Comparison of ENCODE assay signal across 33 cellular contexts in genomic region chr11:14266622-14267021, GRCh38.
"Had no signal": no experiment of that assay in that cellular context is flagged by ENCODE, and none has a peak within 500 bp of the region (broad histone marks: within the 10 kb centered on the region; RNA-seq: fewer than 3 reads in every experiment).

No MANE protein-coding gene starts in this region.

- ATAC-seq: activated CD8-positive, alpha-beta T cell treated with anti-CD3 and anti-CD28 coated beads for 36 hours; activated naive CD4-positive, alpha-beta T cell treated with anti-CD3 and anti-CD28 coated beads, Interleukin-2, amount 50 U/mL, for 72 hours; activated T-cell treated with anti-CD3 and anti-CD28 coated beads, Interleukin-2, amount 50 U/mL, for 4 hours; activated T-cell treated with anti-CD3 and anti-CD28 coated beads, Interleukin-2, amount 50 U/mL, for 72 hours; activated T-helper 17 cell treated with anti-CD3 and anti-CD28 coated beads, Interleukin-2, amount 50 U/mL, for 72 hours; body of pancreas; T-helper 17 cell had no signal

- H3K27ac Mint-ChIP-seq: activated B cell treated with CpG ODN at 0.5 μM for 24 hours; activated CD4-positive, alpha-beta memory T cell treated with anti-CD3 and anti-CD28 coated beads for 36 hours; activated CD4-positive, alpha-beta T cell treated with anti-CD3 and anti-CD28 coated beads, Interleukin-2, amount 10 ng/mL, durations not matched to agents 24 days and 14 days; activated CD8-positive, alpha-beta T cell treated with anti-CD3 and anti-CD28 coated beads for 36 hours; activated naive CD4-positive, alpha-beta T cell treated with anti-CD3 and anti-CD28 coated beads for 36 hours; activated naive CD8-positive, alpha-beta T cell treated with anti-CD3 and anti-CD28 coated beads for 36 hours; activated T-cell treated with anti-CD3 and anti-CD28 coated beads, Interleukin-2, amount 50 U/mL, for 72 hours; activated T-helper 1 cell treated with anti-CD3 and anti-CD28 coated beads, Interleukin-12 subunit alpha, Interleukin-12 subunit beta, Interleukin-2, Interleukin-4 antibody, amounts not matched to agents 30 ng/mL and 10 ng/mL and 1 ng/mL, durations not matched to agents 14 hours and 24 hours and 36 hours; activated T-helper 17 cell treated with anti-CD3 and anti-CD28 coated beads, Interleukin-2, amount 50 U/mL, for 72 hours; T-helper 17 cell had no signal

- DNase-seq: activated B cell treated with CpG ODN at 0.5 μM for 24 hours; activated CD4-positive, alpha-beta memory T cell treated with anti-CD3 and anti-CD28 coated beads for 36 hours; activated CD4-positive, alpha-beta T cell treated with anti-CD3 and anti-CD28 coated beads for 4 hours; activated CD4-positive, alpha-beta T cell treated with anti-CD3 and anti-CD28 coated beads, Interleukin-2, amount 10 ng/mL, durations not matched to agents 24 days and 14 days; activated CD4-positive, alpha-beta T cell treated with anti-CD3 and anti-CD28 coated beads, Interleukin-2, amount 50 U/mL, for 1 hour; activated CD4-positive, alpha-beta T cell treated with anti-CD3 and anti-CD28 coated beads, Interleukin-2, amount 50 U/mL, for 4 hours; activated CD4-positive, CD25-positive, alpha-beta regulatory T cell treated with anti-CD3 and anti-CD28 coated beads, Interleukin-2, amount 50 U/mL, for 72 hours; activated CD8-positive, alpha-beta memory T cell treated with anti-CD3 and anti-CD28 coated beads, Interleukin-2, amount 50 U/mL, for 4 hours; activated CD8-positive, alpha-beta T cell treated with anti-CD3 and anti-CD28 coated beads for 36 hours; activated effector memory CD4-positive, alpha-beta T cell treated with anti-CD3 and anti-CD28 coated beads, Interleukin-2, amount 50 U/mL, for 16 hours; activated gamma-delta T cell treated with Interleukin-2 at 50 U/mL for 16 hours; activated naive CD4-positive, alpha-beta T cell; activated naive CD4-positive, alpha-beta T cell treated with anti-CD3 and anti-CD28 coated beads for 36 hours; activated naive CD4-positive, alpha-beta T cell treated with anti-CD3 and anti-CD28 coated beads, Interleukin-2, amount 50 U/mL, for 16 hours; activated naive CD8-positive, alpha-beta T cell treated with anti-CD3 and anti-CD28 coated beads for 36 hours; activated T-cell treated with anti-CD3 and anti-CD28 coated beads for 4 hours; activated T-cell treated with anti-CD3 and anti-CD28 coated beads, Interleukin-2, amount 50 U/mL, for 1 hour; activated T-cell treated with anti-CD3 and anti-CD28 coated beads, Interleukin-2, amount 50 U/mL, for 4 hours; activated T-cell treated with anti-CD3 and anti-CD28 coated beads, Interleukin-2, amount 50 U/mL, for 72 hours; adrenal gland; amniotic stem cell; aorta; body of pancreas; brain microvascular endothelial cell; central memory CD4-positive, alpha-beta T cell; T-helper 17 cell had no signal

- H3K4me3 Mint-ChIP-seq: activated B cell treated with CpG ODN at 0.5 μM for 24 hours; activated CD4-positive, alpha-beta memory T cell treated with anti-CD3 and anti-CD28 coated beads for 36 hours; activated CD4-positive, alpha-beta T cell treated with anti-CD3 and anti-CD28 coated beads, Interleukin-2, amount 10 ng/mL, durations not matched to agents 24 days and 14 days; activated CD8-positive, alpha-beta T cell treated with anti-CD3 and anti-CD28 coated beads for 36 hours; activated naive CD4-positive, alpha-beta T cell treated with anti-CD3 and anti-CD28 coated beads for 36 hours; activated naive CD8-positive, alpha-beta T cell treated with anti-CD3 and anti-CD28 coated beads for 36 hours; activated T-cell treated with anti-CD3 and anti-CD28 coated beads, Interleukin-2, amount 50 U/mL, for 4 hours; activated T-cell treated with anti-CD3 and anti-CD28 coated beads, Interleukin-2, amount 50 U/mL, for 72 hours; activated T-helper 1 cell treated with anti-CD3 and anti-CD28 coated beads, Interleukin-12 subunit alpha, Interleukin-12 subunit beta, Interleukin-2, Interleukin-4 antibody, amounts not matched to agents 30 ng/mL and 10 ng/mL and 1 ng/mL, durations not matched to agents 14 hours and 24 hours and 36 hours; activated T-helper 17 cell treated with anti-CD3 and anti-CD28 coated beads, Interleukin-2, amount 50 U/mL, for 72 hours; T-helper 17 cell had no signal

- H3K27me3 Mint-ChIP-seq: activated B cell treated with CpG ODN at 0.5 μM for 24 hours; activated CD4-positive, alpha-beta memory T cell treated with anti-CD3 and anti-CD28 coated beads for 36 hours; activated CD4-positive, alpha-beta T cell treated with anti-CD3 and anti-CD28 coated beads, Interleukin-2, amount 10 ng/mL, durations not matched to agents 24 days and 14 days; activated CD8-positive, alpha-beta T cell treated with anti-CD3 and anti-CD28 coated beads for 36 hours; activated naive CD8-positive, alpha-beta T cell treated with anti-CD3 and anti-CD28 coated beads for 36 hours; activated T-helper 17 cell treated with anti-CD3 and anti-CD28 coated beads, Interleukin-2, amount 50 U/mL, for 72 hours; T-helper 17 cell had no signal

- H3K4me1 ChIP-seq: adrenal gland, body of pancreas, breast epithelium had no signal

- H3K9me3 Mint-ChIP-seq: activated CD4-positive, alpha-beta memory T cell treated with anti-CD3 and anti-CD28 coated beads for 36 hours; activated naive CD8-positive, alpha-beta T cell treated with anti-CD3 and anti-CD28 coated beads for 36 hours; activated T-helper 1 cell treated with anti-CD3 and anti-CD28 coated beads, Interleukin-12 subunit alpha, Interleukin-12 subunit beta, Interleukin-2, Interleukin-4 antibody, amounts not matched to agents 30 ng/mL and 10 ng/mL and 1 ng/mL, durations not matched to agents 14 hours and 24 hours and 36 hours; activated T-helper 17 cell treated with anti-CD3 and anti-CD28 coated beads, Interleukin-2, amount 50 U/mL, for 72 hours had no signal

- H3K36me3 ChIP-seq: adrenal gland, breast epithelium had no signal

- H3K9me3 ChIP-seq: adrenal gland, body of pancreas, breast epithelium had no signal

- H3K27ac ChIP-seq: adrenal gland, body of pancreas, brain microvascular endothelial cell, breast epithelium, VCaP had no signal

- H3K27me3 ChIP-seq: adrenal gland, body of pancreas, brain microvascular endothelial cell, breast epithelium had no signal

- H3K4me3 ChIP-seq: adrenal gland, body of pancreas, breast epithelium had no signal

- FAIRE-seq: astrocyte, TTC549 had no signal
